ENCODE assay signal across 9 cellular contexts in genomic region chr18:805008-805754, GRCh38. TPM values are rescaled to one million over a fixed set of nuclear protein-coding genes. Genes with fewer than 3 reads are reported as not detected.
DNase-seq lines count a peak whose midpoint lies in the region; ATAC-seq and TF ChIP-seq lines count a peak whose summit lies in the region.
"Had no signal": no experiment of that assay in that cellular context is flagged by ENCODE, and none has a peak within 500 bp of the region (broad histone marks: within the 10 kb centered on the region; RNA-seq: fewer than 3 reads in every experiment).

No MANE protein-coding gene starts in this region.

- POLR2A ChIA-PET in OCI-LY7 (lab: Charles Lee), result no interaction called here

- H3K27ac ChIP-seq in KMS-11 (peak overlapping the region; percentile 44), right lobe of liver (peak overlapping the region in 2 of 3 donors; percentile 11 to 46), OCI-LY7 (ENCODE audit: low read depth, low read length, poor library complexity, severe bottlenecking) (no peak overlapping the region), suprapubic skin (no peak overlapping the region)
- H3K27ac ChIP-seq: neural progenitor cell had no signal

- TF ChIP-seq POLR2A in right lobe of liver (IDR thresholded peaks at IDR 0.05) (no peak), suprapubic skin (IDR thresholded peaks at IDR 0.05) (no peak)

- no peaks in the 10 kb centered on the region for H3K9me3 ChIP-seq in right lobe of liver
- no peaks in the 10 kb centered on the region for H3K9me3 ChIP-seq in OCI-LY7 (ENCODE audit: low read length)
- H3K9me3 ChIP-seq in suprapubic skin, result no peaks in the 10 kb centered on the region

- H3K79me2 ChIP-seq in KMS-11 (ENCODE audit: insufficient read depth, low read depth) (peaks cover 84% of the 10 kb centered on the region), OCI-LY7 (ENCODE audit: insufficient read depth, low read depth, low read length) (no peaks in the 10 kb centered on the region)

- intact Hi-C loops in right lobe of liver (cut with DNase I) (no loop called here), OCI-LY7 (cut with micrococcal nuclease; ENCODE audit: unreplicated experiment) (no loop called here)

- CTCF ChIA-PET in OCI-LY7 (lab: Charles Lee; ENCODE audit: unreplicated experiment), result no interaction called here

- H3K27me3 ChIP-seq in KMS-11 (ENCODE audit: insufficient read depth, low read depth) (no peaks in the 10 kb centered on the region), right lobe of liver (no peaks in the 10 kb centered on the region), suprapubic skin (no peaks in the 10 kb centered on the region)
- H3K27me3 ChIP-seq: neural progenitor cell had no signal

- no peak for TF ChIP-seq CTCF in GM12864 (IDR thresholded peaks at IDR 0.05; ENCODE audit: low read depth, low read length, missing control alignments)
- TF ChIP-seq CTCF in KMS-11 (conservative IDR thresholded peaks at IDR 0.05; ENCODE audit: low read depth, low read length), result no peak
- no peak for TF ChIP-seq CTCF in right lobe of liver (IDR thresholded peaks at IDR 0.05)
- no peak for TF ChIP-seq CTCF in OCI-LY7 (conservative IDR thresholded peaks at IDR 0.05; ENCODE audit: low read length)
- TF ChIP-seq CTCF in suprapubic skin (IDR thresholded peaks at IDR 0.05), result no peak

- peak overlapping the region; percentile 72 for H3K4me2 ChIP-seq in KMS-11
- H3K4me2 ChIP-seq in OCI-LY7 (ENCODE audit: low read length), result no peak overlapping the region
- H3K4me2 ChIP-seq: neural progenitor cell had no signal

- 23% methylated on average over 5 of the region's 5 CpGs for WGBS in right lobe of liver (ENCODE audit: insufficient coverage, low coverage, low lambda C conversion rate, missing lambda C conversion rate)
- WGBS in suprapubic skin, result 67% methylated on average over 5 of the region's 5 CpGs

- 0 out of 2 replicates have a peak overlapping the region, but pooled peaks have one; percentile 0 for H3K9ac ChIP-seq in KMS-11
- H3K9ac ChIP-seq: neural progenitor cell had no signal

- H3K4me1 ChIP-seq in KMS-11 (ENCODE audit: low read depth, poor library complexity, severe bottlenecking), result peaks cover 82% of the 10 kb centered on the region
- peaks cover 0 to 37% (median 6%) of the 10 kb centered on the region in 4 donors for H3K4me1 ChIP-seq in right lobe of liver
- H3K4me1 ChIP-seq in OCI-LY7 (ENCODE audit: insufficient read depth, low read length, poor library complexity, severe bottlenecking), result no peaks in the 10 kb centered on the region
- peaks cover 25% of the 10 kb centered on the region for H3K4me1 ChIP-seq in suprapubic skin

- no peak overlapping the region for H2AFZ ChIP-seq in KMS-11 (ENCODE audit: low read depth)
- no peak overlapping the region for H2AFZ ChIP-seq in OCI-LY7 (ENCODE audit: low read length)
- H2AFZ ChIP-seq: neural progenitor cell had no signal

- no TSS peak for BruUV-seq in OCI-LY7 (replicated peaks; lab: Mats Ljungman, UMichigan)

- H4K20me1 ChIP-seq in KMS-11 (ENCODE audit: insufficient read depth) (peaks cover 8% of the 10 kb centered on the region; the same call in 1 of the 2 replicates), OCI-LY7 (ENCODE audit: insufficient read depth, low read length) (no peaks in the 10 kb centered on the region)

- DNase-seq in GM12864 (ENCODE audit: low read depth), result no peak
- no peak for DNase-seq in right lobe of liver
- no peak for DNase-seq in OCI-LY7 (ENCODE audit: low spot score)
- no peak for DNase-seq in suprapubic skin (ENCODE audit: low spot score in 2 of 2)
- no peak for DNase-seq in NCI-H2171 treated with DMSO at 0.1 percent for 48 hours (lab: John Stamatoyannopoulos, UW)

- H3K4me3 ChIP-seq in GM12864 (ENCODE audit: low read depth, low read length) (peak overlapping the region; percentile 40; the same call in 1 of the 2 replicates), KMS-11 (IDR thresholded peaks at IDR 0.05; ENCODE audit: insufficient read depth, low read depth, low read length) (no peak overlapping the region), right lobe of liver (peak overlapping the region in 1 of 3 donors; percentile 4), OCI-LY7 (ENCODE audit: low read depth, low read length, poor library complexity, severe bottlenecking) (no peak overlapping the region), suprapubic skin (no peak overlapping the region)
- H3K4me3 ChIP-seq: neural progenitor cell had no signal

- H3K9me2 ChIP-seq in OCI-LY7 (ENCODE audit: insufficient read depth, low read length), result no peaks in the 10 kb centered on the region

- H3K36me3 ChIP-seq in KMS-11 (ENCODE audit: insufficient read depth), result no peaks in the 10 kb centered on the region
- no peaks in the 10 kb centered on the region for H3K36me3 ChIP-seq in right lobe of liver
- H3K36me3 ChIP-seq in OCI-LY7 (ENCODE audit: insufficient read depth, low read length), result no peaks in the 10 kb centered on the region
- no peaks in the 10 kb centered on the region for H3K36me3 ChIP-seq in suprapubic skin
- H3K36me3 ChIP-seq: neural progenitor cell had no signal

- TF ChIP-seq EP300 in suprapubic skin (IDR thresholded peaks at IDR 0.05), result no peak

- ATAC-seq in GM21367 (IDR thresholded peaks at IDR 0.05; ENCODE audit: unreplicated experiment), result peak; percentile 31
- peak; percentile 77 to 87 (median 84) for ATAC-seq in right lobe of liver
- no peak for ATAC-seq in HG02571 (IDR thresholded peaks at IDR 0.05; ENCODE audit: unreplicated experiment)

RNA-seq across cellular contexts. Expression of gene YES1, which starts 6.9 kb away (rescaled TPM):
- 10 to 100 TPM; 30.6 to 79.8 (median 43.2) TPM for total RNA-seq in right lobe of liver
- not detected in 2 replicates for total RNA-seq in OCI-LY7 (2014; rRNA removed; shearing (Covaris generic))
- total RNA-seq in OCI-LY7 (2022), result 0.13 TPM in 1 of 2 replicates, not detected in the other
- 100 to 1,000 TPM in 2 of 4 donors, 10 to 100 TPM in 2; 98.6 to 102 (median 100) TPM for total RNA-seq in suprapubic skin

Comparison
In these comparisons a context has a peak if more than half of its experiments do, and no peak if none do; other contexts are left out.
1. H3K27ac ChIP-seq: peak in KMS-11 (single experiment) and right lobe of liver (2 of 3); none in OCI-LY7 (single experiment) and suprapubic skin (single experiment).
2. RNA of gene YES1, which starts 6.9 kb away (total RNA-seq): 98.6 to 102 TPM in suprapubic skin and 30.6 to 79.8 TPM in right lobe of liver; 0.13 TPM in OCI-LY7; every median in the first group is over 10 times any median in the second.